ENCODE assay signal across 14 cellular contexts in genomic region chr16:3971261-3971660, GRCh38.
DNase-seq lines count a peak whose midpoint lies in the region; ATAC-seq, FAIRE-seq and TF ChIP-seq lines count a peak whose summit lies in the region.
"Had no signal": no experiment of that assay in that cellular context is flagged by ENCODE, and none has a peak within 500 bp of the region (broad histone marks: within the 10 kb centered on the region; RNA-seq: fewer than 3 reads in every experiment).

No MANE protein-coding gene starts in this region.

- H3K9ac ChIP-seq in K562 (ENCODE audit: insufficient read depth in 1 of 2, low read depth in 2 of 2, low read length in 2 of 2) (no peak overlapping the region), kidney (ENCODE audit: low read length in 2 of 2) (no peak overlapping the region)

- TF ChIP-seq RAD21 in K562 (CRISPR knock-in tag; conservative IDR thresholded peaks at IDR 0.05 in 1 of 2, IDR thresholded peaks at IDR 0.05 in 1 of 2): no peak

- H3K36me3 ChIP-seq in K562 (ENCODE audit: control insufficient read depth, insufficient read depth, low read length) (no peaks in the 10 kb centered on the region), kidney (ENCODE audit: control insufficient read depth in 1 of 2, insufficient read depth in 2 of 2, low read length in 2 of 2) (peaks cover 5 to 18% of the 10 kb centered on the region in 2 donors), vagina (peaks cover 0 to 11% of the 10 kb centered on the region in 2 donors)

- H3K9me3 Mint-ChIP-seq in neural crest cell: no peaks in the 10 kb centered on the region
- H3K9me3 Mint-ChIP-seq: activated T-cell treated with anti-CD3 and anti-CD28 coated beads, Interleukin-2, amount 50 U/mL, for 24 hours; mesothelial cell of epicardium had no signal

- H3K27ac Mint-ChIP-seq in neural crest cell (ENCODE audit: unreplicated experiment): peak overlapping the region; percentile 71
- H3K27ac Mint-ChIP-seq: activated T-cell treated with anti-CD3 and anti-CD28 coated beads, Interleukin-2, amount 50 U/mL, for 24 hours; mesothelial cell of epicardium had no signal

- H3K27me3 ChIP-seq in K562 (ENCODE audit: control insufficient read depth in 2 of 2, insufficient read depth in 2 of 2, low read length in 2 of 2) (peaks cover 38 to 74% of the 10 kb centered on the region in 2 experiments), vagina (no peaks in the 10 kb centered on the region)
- H3K27me3 ChIP-seq: heart right ventricle, tibial nerve had no signal

- ATAC-seq in K562: peak; percentile 42; the same call in 2 of the 3 replicates

- H3K27me3 Mint-ChIP-seq in neural crest cell (ENCODE audit: low read depth): no peaks in the 10 kb centered on the region
- H3K27me3 Mint-ChIP-seq: activated T-cell treated with anti-CD3 and anti-CD28 coated beads, Interleukin-2, amount 50 U/mL, for 24 hours had no signal

- H3K4me3 Mint-ChIP-seq in neural crest cell: no peak overlapping the region
- H3K4me3 Mint-ChIP-seq: activated T-cell treated with anti-CD3 and anti-CD28 coated beads, Interleukin-2, amount 50 U/mL, for 24 hours; mesothelial cell of epicardium had no signal

- intact Hi-C loops in K562 (cut with micrococcal nuclease) (no loop called here), kidney (cut with DNase I) (no loop called here), vagina (cut with DNase I) (no loop called here)

- no peaks in the 10 kb centered on the region for H4K20me1 ChIP-seq in K562 (replicated peaks; ENCODE audit: control insufficient read depth, insufficient read depth, low read length)

- TF ChIP-seq EP300 in K562 (IDR thresholded peaks at IDR 0.05; ENCODE audit: low read length): no peak

- H3K36me3 Mint-ChIP-seq in neural crest cell (ENCODE audit: low read depth): peaks cover 8% of the 10 kb centered on the region

- H3K4me1 ChIP-seq in K562 (replicated peaks in 1 of 2; ENCODE audit: control insufficient read depth in 2 of 2, insufficient read depth in 2 of 2, low read length in 2 of 2): peaks cover 0 to 2% of the 10 kb centered on the region in 2 experiments; a peak in 1 of 5 replicates
- H3K4me1 ChIP-seq in kidney (ENCODE audit: control insufficient read depth in 1 of 2, insufficient read depth in 1 of 2, low read depth in 1 of 2, low read length in 2 of 2): no peaks in the 10 kb centered on the region
- no peaks in the 10 kb centered on the region for H3K4me1 ChIP-seq in vagina
- H3K4me1 ChIP-seq: tibial nerve had no signal

- FAIRE-seq in K562 (lab: Jason Lieb, UNC): no peak
- no peak for FAIRE-seq in kidney (lab: Jason Lieb, UNC)
- FAIRE-seq: colon had no signal

- no peak overlapping the region for H3K27ac ChIP-seq in K562 (ENCODE audit: extremely low read depth, low read depth, low read length)
- H3K27ac ChIP-seq in kidney (ENCODE audit: low read depth in 2 of 2, low read length in 2 of 2): no peak overlapping the region
- no peak overlapping the region for H3K27ac ChIP-seq in vagina
- H3K27ac ChIP-seq: heart right ventricle, tibial nerve had no signal

- BruUV-seq in K562 (replicated peaks; lab: Mats Ljungman, UMichigan): no TSS peak

- TF ChIP-seq POLR2A in K562 (conservative IDR thresholded peaks at IDR 0.05) (no peak), vagina (IDR thresholded peaks at IDR 0.05) (no peak)

- H3K4me2 ChIP-seq in K562 (ENCODE audit: insufficient read depth, low read length): no peak overlapping the region

- no peaks in the 10 kb centered on the region for H3K4me1 Mint-ChIP-seq in neural crest cell
- H3K4me1 Mint-ChIP-seq: mesothelial cell of epicardium had no signal

- POLR2A ChIA-PET in K562 (lab: Yijun Ruan, JAX): interaction anchor here (0.6 kb wide), 2 partner anchors 12 to 317 kb away, joined by 3 read pairs; no protein-coding TSS in a partner anchor

- CTCF ChIA-PET in K562 (lab: Yijun Ruan, JAX; ENCODE audit: low intra/inter-chr PET ratio): no interaction called here

- TF ChIP-seq CTCF in K562 (IDR thresholded peaks at IDR 0.05 in 2 of 3, conservative IDR thresholded peaks at IDR 0.05 in 1 of 3; ENCODE audit: insufficient read depth in 2 of 3, low read depth in 1 of 3, low read length in 3 of 3): no peak
- no peak for TF ChIP-seq CTCF in neural crest cell (conservative IDR thresholded peaks at IDR 0.05)
- TF ChIP-seq CTCF in kidney (IDR thresholded peaks at IDR 0.05; ENCODE audit: borderline replicate concordance, extremely low read depth, insufficient read depth): no peak
- no peak for TF ChIP-seq CTCF in vagina (IDR thresholded peaks at IDR 0.05)

- no peak overlapping the region for H2AFZ ChIP-seq in K562 (ENCODE audit: low read depth, low read length)

- H3K79me2 ChIP-seq in K562 (ENCODE audit: control insufficient read depth, insufficient read depth, low read length): no peaks in the 10 kb centered on the region

- H3K4me3 ChIP-seq in K562: no peak overlapping the region
- no peak overlapping the region for H3K4me3 ChIP-seq in kidney (ENCODE audit: low read length in 2 of 2)
- H3K4me3 ChIP-seq in vagina: no peak overlapping the region
- H3K4me3 ChIP-seq: heart right ventricle, tibial nerve had no signal

- in situ Hi-C loops in K562 (cut with MboI): no loop called here

- H3K9me3 ChIP-seq in K562 (replicated peaks; ENCODE audit: control insufficient read depth, insufficient read depth, low read depth, low read length) (no peaks in the 10 kb centered on the region), kidney (ENCODE audit: control insufficient read depth in 1 of 2, low read length in 2 of 2) (no peaks in the 10 kb centered on the region), vagina (no peaks in the 10 kb centered on the region)
- H3K9me3 ChIP-seq: tibial nerve had no signal

- no peaks in the 10 kb centered on the region for H3K9me1 ChIP-seq in K562 (ENCODE audit: control insufficient read depth, insufficient read depth, low read length)

- DNase-seq in EL: peak; percentile 88
- DNase-seq in HCEC 1CT: peak; percentile 82
- DNase-seq in K562 (ENCODE audit: extremely low read depth in 1 of 4, low spot score in 3 of 4): no peak
- no peak for DNase-seq in neural crest cell (ENCODE audit: low read depth, low spot score)
- DNase-seq in activated T-cell treated with anti-CD3 and anti-CD28 coated beads for 4 hours: no peak
- DNase-seq in kidney: no peak
- no peak for DNase-seq in vagina (ENCODE audit: extremely low spot score in 2 of 2)
- DNase-seq: activated T-cell treated with anti-CD3 and anti-CD28 coated beads, Interleukin-2, amount 50 U/mL, for 24 hours; DMS153; heart right ventricle; NCI-H2029 treated with DMSO at 0.1 percent for 48 hours had no signal

- WGBS in K562 (ENCODE audit: insufficient coverage, low coverage, missing lambda C conversion rate): 0% methylated on average over 9 of the region's 9 CpGs

TF ChIP-seq in K562, 482 proteins besides CTCF, POLR2A, EP300 and RAD21 (continues in another document):
- TF ChIP-seq ZNF316 (IDR thresholded peaks at IDR 0.05): 0 out of 2 replicates have a peak, but pooled peaks have one; percentile 16
- no peak for TF ChIP-seq CUX1 (CRISPR knock-in tag; IDR thresholded peaks at IDR 0.05)
- TF ChIP-seq ZNF655 (CRISPR knock-in tag; IDR thresholded peaks at IDR 0.05): no peak
- no peak for TF ChIP-seq ZFP1 (CRISPR knock-in tag; IDR thresholded peaks at IDR 0.05)
- TF ChIP-seq HMG20A (CRISPR knock-in tag; conservative IDR thresholded peaks at IDR 0.05): no peak
- peak; percentile 62 to 70; a peak in 3 of 4 replicates for TF ChIP-seq KDM1A (IDR thresholded peaks at IDR 0.05)
- TF ChIP-seq SMARCA4 (IDR thresholded peaks at IDR 0.05): no peak
- no peak for TF ChIP-seq CEBPB (tag; IDR thresholded peaks at IDR 0.05)
- TF ChIP-seq DPF2 (IDR thresholded peaks at IDR 0.05): no peak

Comparison
In these comparisons a context has a peak if more than half of its experiments do, and no peak if none do; other contexts are left out.
1. DNase-seq: peak in EL (single experiment) and HCEC 1CT (single experiment); none in K562 (0 of 4), neural crest cell (single experiment), activated T-cell treated with anti-CD3 and anti-CD28 coated beads for 4 hours (single experiment), kidney (single experiment) and vagina (0 of 2).